ENCODE assay signal across 1 cellular context in the genomic region with DNA sequence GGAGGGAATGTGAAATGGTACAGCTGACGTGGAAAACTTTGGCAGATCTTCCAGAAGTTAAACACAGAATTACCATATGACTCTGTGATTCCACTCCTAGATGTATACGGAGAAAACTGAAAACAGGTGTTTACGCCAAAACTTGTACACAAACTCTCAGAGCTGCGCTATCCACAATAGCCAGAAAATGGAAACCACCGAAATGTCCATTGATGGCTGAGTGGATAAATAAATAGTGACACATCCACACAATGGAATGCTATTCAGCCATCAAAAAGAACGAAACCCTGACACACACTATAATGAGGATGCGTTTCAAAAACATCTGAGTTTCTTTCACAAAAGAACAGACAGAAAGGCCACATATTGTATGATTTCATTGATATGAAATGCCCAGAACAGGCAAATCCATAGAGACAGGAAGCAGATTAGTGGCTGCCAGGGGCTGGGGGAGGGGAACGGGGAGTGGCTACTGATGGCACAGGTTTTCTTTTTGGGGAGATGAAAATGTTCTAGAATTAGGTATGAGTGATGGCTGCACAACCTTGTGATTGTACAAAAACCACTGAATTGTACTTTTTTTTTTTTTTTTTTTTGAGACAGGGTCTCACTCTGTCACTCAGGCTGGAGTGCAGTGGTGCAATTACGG.
TF ChIP-seq lines count a peak whose summit lies in the region.

No MANE protein-coding gene starts in this region.

TF ChIP-seq in IMR-90, 13 proteins besides CTCF, POLR2A, EP300 and RAD21:
- TF ChIP-seq CHD1 (IDR thresholded peaks at IDR 0.05; ENCODE audit: low read depth, low read length) (no peak), RCOR1 (IDR thresholded peaks at IDR 0.05; ENCODE audit: insufficient replicate concordance, low read length) (peak; percentile 12), FOS (IDR thresholded peaks at IDR 0.05; ENCODE audit: low read depth, low read length) (peak; percentile 24; the same call in 1 of the 2 replicates)
